Comparison of ENCODE assay signal across 20 cellular contexts in the genomic region with DNA sequence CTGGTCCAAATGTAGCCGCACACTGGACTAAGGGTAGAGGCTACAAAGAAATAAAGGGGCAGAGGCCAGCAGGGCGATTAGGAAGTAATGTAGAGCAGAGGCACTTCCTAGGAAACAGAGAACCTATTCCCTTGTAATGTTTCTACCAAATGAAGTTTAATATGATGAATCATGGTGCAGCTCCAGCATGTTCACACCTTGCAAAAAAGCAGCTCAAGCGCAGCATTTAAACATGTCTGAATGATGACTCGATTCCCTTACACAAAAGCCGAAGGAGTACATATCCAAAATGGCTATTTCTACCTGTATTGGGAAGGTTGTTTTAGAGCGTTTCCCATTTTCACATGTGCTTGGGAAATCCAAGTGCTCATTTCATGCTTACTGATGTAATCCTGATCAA.
DNase-seq lines count a peak whose midpoint lies in the region; ATAC-seq, FAIRE-seq and TF ChIP-seq lines count a peak whose summit lies in the region.
"Had no signal": no experiment of that assay in that cellular context is flagged by ENCODE, and none has a peak within 500 bp of the region (broad histone marks: within the 10 kb centered on the region; RNA-seq: fewer than 3 reads in every experiment).

No MANE protein-coding gene starts in this region.

- H3K9me3 Mint-ChIP-seq in MCF 10A (ENCODE audit: unreplicated experiment) (no peaks in the 10 kb centered on the region), glutamatergic neuron (ENCODE audit: unreplicated experiment) (no peaks in the 10 kb centered on the region)
- H3K9me3 Mint-ChIP-seq: CD8-positive, alpha-beta memory T cell; HFFc6 had no signal

- no TSS peak for BruUV-seq in MCF 10A (replicated peaks; lab: Mats Ljungman, UMichigan)

- H3K4me3 ChIP-seq in breast epithelium, result no peak overlapping the region
- no peak overlapping the region for H3K4me3 ChIP-seq in keratinocyte (ENCODE audit: control insufficient read depth in 2 of 3, extremely low read depth in 1 of 3, insufficient read depth in 2 of 3, low read depth in 1 of 3, low read length in 3 of 3)
- no peak overlapping the region for H3K4me3 ChIP-seq in dorsolateral prefrontal cortex
- H3K4me3 ChIP-seq: BLaER1, HAP-1 had no signal

- H3K4me3 Mint-ChIP-seq in MCF 10A (ENCODE audit: unreplicated experiment) (no peak overlapping the region), glutamatergic neuron (ENCODE audit: unreplicated experiment) (no peak overlapping the region)
- H3K4me3 Mint-ChIP-seq: CD8-positive, alpha-beta memory T cell; HFFc6 had no signal

- H3K36me3 Mint-ChIP-seq in MCF 10A (ENCODE audit: insufficient read depth, unreplicated experiment), result no peaks in the 10 kb centered on the region
- H3K36me3 Mint-ChIP-seq in glutamatergic neuron (ENCODE audit: unreplicated experiment), result no peaks in the 10 kb centered on the region
- H3K36me3 Mint-ChIP-seq: CD8-positive, alpha-beta memory T cell had no signal

- intact Hi-C loops in MCF 10A (cut with micrococcal nuclease), result no loop called here
- intact Hi-C loops in breast epithelium (cut with DNase I; ENCODE audit: low total_unique reads), result no loop called here
- intact Hi-C loops in dorsolateral prefrontal cortex (cut with DNase I), result no loop called here

- TF ChIP-seq POLR2A in breast epithelium (IDR thresholded peaks at IDR 0.05), result no peak

- H3K79me2 ChIP-seq in keratinocyte (ENCODE audit: control insufficient read depth, insufficient read depth, low read length), result no peaks in the 10 kb centered on the region

- peak overlapping the region; percentile 19 for H2AFZ ChIP-seq in keratinocyte (ENCODE audit: control insufficient read depth, low read length)

- DNase-seq in MCF 10A (ENCODE audit: unreplicated experiment) (peak; percentile 8), breast epithelium (ENCODE audit: low spot score in 2 of 2) (no peak), RWPE1 (ENCODE audit: low spot score) (peak; percentile 30), epithelial cell of prostate (ENCODE audit: low read depth, low spot score) (peak; percentile 66), keratinocyte (ENCODE audit: low read depth, low spot score) (no peak), dorsolateral prefrontal cortex (no peak), glutamatergic neuron (no peak)
- DNase-seq: AML-193; Caco-2; CD8-positive, alpha-beta memory T cell; DND-41; GDM1; GOT3; HFFc6 had no signal

- H3K27ac ChIP-seq in breast epithelium (no peak overlapping the region), RWPE1 (no peak overlapping the region), epithelial cell of prostate (peak overlapping the region; percentile 67), keratinocyte (ENCODE audit: control insufficient read depth, insufficient read depth, low read length) (peak overlapping the region; percentile 16), dorsolateral prefrontal cortex (no peak overlapping the region)
- H3K27ac ChIP-seq: 22Rv1, BLaER1 had no signal

- H3K36me3 ChIP-seq in breast epithelium (no peaks in the 10 kb centered on the region), keratinocyte (ENCODE audit: control insufficient read depth in 2 of 2, extremely low read depth in 1 of 2, insufficient read depth in 2 of 2, low read length in 2 of 2) (no peaks in the 10 kb centered on the region)
- H3K36me3 ChIP-seq: BLaER1, HAP-1 had no signal

- no peaks in the 10 kb centered on the region for H3K27me3 ChIP-seq in breast epithelium
- no peaks in the 10 kb centered on the region for H3K27me3 ChIP-seq in keratinocyte (ENCODE audit: control insufficient read depth, extremely low read depth, insufficient read depth, low read length)
- peaks cover 0 to 13% (median 0%) of the 10 kb centered on the region in 45 donors for H3K27me3 ChIP-seq in dorsolateral prefrontal cortex
- H3K27me3 ChIP-seq: BLaER1 had no signal

- dilution Hi-C loops in keratinocyte (cut with MboI; ENCODE audit: extremely low pct_ligation_motif_present, low sequenced_read_pairs), result no loop called here

- CTCF ChIA-PET in MCF 10A (lab: Yijun Ruan, JAX) (interaction anchor here (0.8 kb wide), 1 partner anchor 37 kb away, joined by 3 read pairs; no protein-coding TSS in a partner anchor), RWPE1 (lab: Yijun Ruan, JAX) (no interaction called here)

- no peak overlapping the region for H3K4me2 ChIP-seq in keratinocyte (ENCODE audit: control insufficient read depth, extremely low read depth, insufficient read depth, low read depth, low read length)
- H3K4me2 ChIP-seq: BLaER1 had no signal

- H3K4me1 ChIP-seq in breast epithelium, result no peaks in the 10 kb centered on the region
- H3K4me1 ChIP-seq in keratinocyte (ENCODE audit: control insufficient read depth, extremely low read depth, insufficient read depth, low read length), result peaks cover 34% of the 10 kb centered on the region
- H3K4me1 ChIP-seq: BLaER1 had no signal

- no peaks in the 10 kb centered on the region for H4K20me1 ChIP-seq in keratinocyte (ENCODE audit: control insufficient read depth, extremely low read depth, insufficient read depth, low read length)
- H4K20me1 ChIP-seq: BLaER1 had no signal

- H3K9me3 ChIP-seq in breast epithelium (no peaks in the 10 kb centered on the region), keratinocyte (ENCODE audit: control insufficient read depth, low read depth, low read length) (no peaks in the 10 kb centered on the region)
- H3K9me3 ChIP-seq: BLaER1, Caco-2, HAP-1 had no signal

- H3K9ac ChIP-seq in keratinocyte (ENCODE audit: control insufficient read depth, extremely low read depth, insufficient read depth, low read length), result no peak overlapping the region
- H3K9ac ChIP-seq: BLaER1 had no signal

- POLR2A ChIA-PET in MCF 10A (lab: Yijun Ruan, JAX), result no interaction called here
- POLR2A ChIA-PET in RWPE1 (lab: Yijun Ruan, JAX; ENCODE audit: low non-redundant PET), result no interaction called here

- no peaks in the 10 kb centered on the region for H3K9me1 ChIP-seq in keratinocyte (ENCODE audit: control insufficient read depth, extremely low read depth, insufficient read depth, low read length)

- no peak for TF ChIP-seq CTCF in MCF 10A (IDR thresholded peaks at IDR 0.05; ENCODE audit: unreplicated experiment)
- no peak for TF ChIP-seq CTCF in breast epithelium (IDR thresholded peaks at IDR 0.05)
- TF ChIP-seq CTCF in RWPE1 (conservative IDR thresholded peaks at IDR 0.05; ENCODE audit: low read depth), result no peak
- TF ChIP-seq CTCF in keratinocyte (optimal IDR thresholded peaks at IDR 0.05 in 1 of 3, IDR thresholded peaks at IDR 0.05 in 1 of 3, conservative IDR thresholded peaks at IDR 0.05 in 1 of 3; ENCODE audit: extremely low read depth in 1 of 3, insufficient read depth in 2 of 3, low read length in 3 of 3), result no peak
- TF ChIP-seq CTCF in dorsolateral prefrontal cortex (IDR thresholded peaks at IDR 0.05 in 54 of 56, conservative IDR thresholded peaks at IDR 0.05 in 2 of 56; ENCODE audit: low read depth in 1 of 56, partially characterized antibody in 56 of 56), result no peak
- no peak for TF ChIP-seq CTCF in glutamatergic neuron (IDR thresholded peaks at IDR 0.05; ENCODE audit: partially characterized antibody, unreplicated experiment)

- ATAC-seq in HG02588 (IDR thresholded peaks at IDR 0.05; ENCODE audit: unreplicated experiment), result no peak

- H3K4me1 Mint-ChIP-seq in MCF 10A (ENCODE audit: insufficient read depth, unreplicated experiment), result peaks cover 25% of the 10 kb centered on the region
- no peaks in the 10 kb centered on the region for H3K4me1 Mint-ChIP-seq in glutamatergic neuron (ENCODE audit: low read depth, unreplicated experiment)
- H3K4me1 Mint-ChIP-seq: CD8-positive, alpha-beta memory T cell had no signal

- H3K27me3 Mint-ChIP-seq in MCF 10A (ENCODE audit: insufficient read depth, unreplicated experiment) (no peaks in the 10 kb centered on the region), glutamatergic neuron (ENCODE audit: unreplicated experiment) (no peaks in the 10 kb centered on the region)
- H3K27me3 Mint-ChIP-seq: CD8-positive, alpha-beta memory T cell had no signal

- FAIRE-seq in keratinocyte (lab: Jason Lieb, UNC), result peak; percentile 78
- FAIRE-seq: GM12892, HTR-8/SVneo had no signal

- H3K27ac Mint-ChIP-seq in MCF 10A (ENCODE audit: low read depth, unreplicated experiment) (no peak overlapping the region), glutamatergic neuron (ENCODE audit: unreplicated experiment) (no peak overlapping the region)
- H3K27ac Mint-ChIP-seq: CD8-positive, alpha-beta memory T cell; HFFc6 had no signal

Comparison
In these comparisons a context has a peak if more than half of its experiments do, and no peak if none do; other contexts are left out.
1. DNase-seq: peak in MCF 10A (single experiment), RWPE1 (single experiment) and epithelial cell of prostate (single experiment); none in breast epithelium (0 of 2), keratinocyte (single experiment), dorsolateral prefrontal cortex (0 of 10) and glutamatergic neuron (single experiment).
2. H3K27ac ChIP-seq: peak in epithelial cell of prostate (single experiment) and keratinocyte (single experiment); none in breast epithelium (0 of 2), RWPE1 (single experiment) and dorsolateral prefrontal cortex (0 of 59).